8 cellular contexts compared by ENCODE assay signal in genomic region chr20:2692036-2692885, GRCh38. TPM values are rescaled to one million over a fixed set of nuclear protein-coding genes. Genes with fewer than 3 reads are reported as not detected.
DNase-seq lines count a peak whose midpoint lies in the region; ATAC-seq and TF ChIP-seq lines count a peak whose summit lies in the region.

TSS of gene EBF4 (plus strand) at chr20:2692780. CDS start at chr20:2693646, 866 bp downstream.

- peak within 1 kb of the TSS; percentile 32 for H3K4me3 ChIP-seq in A673 (ENCODE audit: low read depth, low read length, poor library complexity, severe bottlenecking)

- H3K4me3 Mint-ChIP-seq in stimulated activated effector memory CD8-positive, alpha-beta T cell treated with anti-CD3 and anti-CD28 coated beads, Interleukin-12 subunit alpha, Interleukin-12 subunit beta, amount 100 ng/mL, for 72 hours = peak within 1 kb of the TSS; percentile 89

- no peaks in the 10 kb centered on the region for H3K9me3 Mint-ChIP-seq in stimulated activated effector memory CD8-positive, alpha-beta T cell treated with anti-CD3 and anti-CD28 coated beads, Interleukin-12 subunit alpha, Interleukin-12 subunit beta, amount 100 ng/mL, for 72 hours

- no peaks in the 10 kb centered on the region for H3K9me3 ChIP-seq in A673 (ENCODE audit: low read depth, low read length, poor library complexity, severe bottlenecking)

- no peaks in the 10 kb centered on the region for H3K4me1 ChIP-seq in A673 (ENCODE audit: insufficient read depth, low read length, poor library complexity, severe bottlenecking)

- no peak for TF ChIP-seq CTCF in A673 (conservative IDR thresholded peaks at IDR 0.05; ENCODE audit: low read depth, low read length)
- TF ChIP-seq CTCF in GM20000 (IDR thresholded peaks at IDR 0.05; ENCODE audit: extremely low read depth, missing control alignments) = no peak

- BruUV-seq in A673 (replicated peaks; lab: Mats Ljungman, UMichigan) = no TSS peak

- H3K27me3 ChIP-seq in A673 (replicated peaks; ENCODE audit: insufficient read depth, low read depth, low read length, poor library complexity) = peaks cover 43% of the 10 kb centered on the region

- CTCF ChIA-PET in A673 (lab: Charles Lee) = interaction anchor here (0.6 kb wide), 3 partner anchors 116 to 346 kb away, joined by 5 to 12 read pairs (median 9); no protein-coding TSS in a partner anchor

- POLR2A ChIA-PET in A673 (lab: Charles Lee; ENCODE audit: low non-redundant PET) = no interaction called here

- H3K4me1 Mint-ChIP-seq in stimulated activated effector memory CD8-positive, alpha-beta T cell treated with anti-CD3 and anti-CD28 coated beads, Interleukin-12 subunit alpha, Interleukin-12 subunit beta, amount 100 ng/mL, for 72 hours = peaks cover 30% of the 10 kb centered on the region

- intact Hi-C loops in A673 (cut with micrococcal nuclease; ENCODE audit: unreplicated experiment) = no loop called here

- peaks cover 9% of the 10 kb centered on the region for H3K36me3 Mint-ChIP-seq in stimulated activated effector memory CD8-positive, alpha-beta T cell treated with anti-CD3 and anti-CD28 coated beads, Interleukin-12 subunit alpha, Interleukin-12 subunit beta, amount 100 ng/mL, for 72 hours

- DNase-seq in A673 (ENCODE audit: low spot score) (no peak), GM20000 (ENCODE audit: low spot score) (peak; percentile 86), SW480 (ENCODE audit: low spot score) (peak; percentile 47), cerebellum (ENCODE audit: low spot score) (peak; percentile 47), left kidney (ENCODE audit: low read depth, low spot score) (peak; percentile 79), NAMALWA (ENCODE audit: low spot score) (no peak)
- no peak for DNase-seq in stimulated activated effector memory CD8-positive, alpha-beta T cell treated with anti-CD3 and anti-CD28 coated beads, Interleukin-12 subunit alpha, Interleukin-12 subunit beta, amount 100 ng/mL, for 72 hours (ENCODE audit: low spot score in 2 of 2)

- no peak within 1 kb of the TSS for H3K27ac ChIP-seq in A673 (ENCODE audit: low read depth, low read length, poor library complexity, severe bottlenecking)

- H3K27ac Mint-ChIP-seq in stimulated activated effector memory CD8-positive, alpha-beta T cell treated with anti-CD3 and anti-CD28 coated beads, Interleukin-12 subunit alpha, Interleukin-12 subunit beta, amount 100 ng/mL, for 72 hours = peak within 1 kb of the TSS; percentile 38

- H3K36me3 ChIP-seq in A673 (ENCODE audit: insufficient read depth, low read length, poor library complexity, severe bottlenecking) = no peaks in the 10 kb centered on the region

- peak; percentile 12 for ATAC-seq in stimulated activated effector memory CD8-positive, alpha-beta T cell treated with anti-CD3 and anti-CD28 coated beads, Interleukin-12 subunit alpha, Interleukin-12 subunit beta, amount 100 ng/mL, for 72 hours
- ATAC-seq in HG03521 (IDR thresholded peaks at IDR 0.05; ENCODE audit: unreplicated experiment) = no peak

RNA-seq across cellular contexts. Expression of gene EBF4, which starts in this region (rescaled TPM):
- total RNA-seq in A673 (2021) (0.52 and 1.2 TPM in 2 replicates), cerebellum (6.2 TPM)

Comparison
In these comparisons a context has a peak if more than half of its experiments do, and no peak if none do; other contexts are left out.
1. DNase-seq: peak in GM20000 (single experiment), SW480 (single experiment), cerebellum (single experiment) and left kidney (single experiment); none in A673 (single experiment), stimulated activated effector memory CD8-positive, alpha-beta T cell treated with anti-CD3 and anti-CD28 coated beads, Interleukin-12 subunit alpha, Interleukin-12 subunit beta, amount 100 ng/mL, for 72 hours (0 of 2) and NAMALWA (single experiment).